8 cellular contexts compared by ENCODE assay signal in genomic region chr19:1469936-1470863, GRCh38. TPM values are rescaled to one million over a fixed set of nuclear protein-coding genes. Genes with fewer than 3 reads are reported as not detected.
DNase-seq lines count a peak whose midpoint lies in the region; ATAC-seq and TF ChIP-seq lines count a peak whose summit lies in the region.

No MANE protein-coding gene starts in this region.

- no peak overlapping the region for H3K27ac ChIP-seq in osteoblast (ENCODE audit: low read depth, low read length)
- no peak overlapping the region for H3K27ac ChIP-seq in thymus (ENCODE audit: low read depth)

- no peaks in the 10 kb centered on the region for H3K79me2 ChIP-seq in osteoblast (ENCODE audit: insufficient read depth, low read length)

- H3K4me2 ChIP-seq in osteoblast (ENCODE audit: insufficient read depth, low read length): no peak overlapping the region

- H3K27me3 ChIP-seq in osteoblast (ENCODE audit: insufficient read depth, low read length): peaks cover 68% of the 10 kb centered on the region
- H3K27me3 ChIP-seq in thymus (ENCODE audit: control insufficient read depth, insufficient read depth): peaks cover 82% of the 10 kb centered on the region

- POLR2A ChIA-PET in activated CD8-positive, alpha-beta T cell treated with anti-CD3 and anti-CD28 coated beads for 36 hours (lab: Charles Lee): interaction anchor here (0.7 to 1.2 kb wide), 3 partner anchors 12 to 119 kb away, joined by 3 read pairs; no protein-coding TSS in a partner anchor

- intact Hi-C loops in activated CD8-positive, alpha-beta T cell treated with anti-CD3 and anti-CD28 coated beads for 36 hours (cut with micrococcal nuclease): no loop called here

- peak; percentile 62 for ATAC-seq in activated CD8-positive, alpha-beta T cell treated with anti-CD3 and anti-CD28 coated beads for 36 hours
- ATAC-seq in HG03039 (IDR thresholded peaks at IDR 0.05; ENCODE audit: unreplicated experiment) (no peak), GM18867 (IDR thresholded peaks at IDR 0.05; ENCODE audit: unreplicated experiment) (no peak)

- H3K4me3 ChIP-seq in epithelial cell of esophagus (ENCODE audit: low read length): peak overlapping the region; percentile 38
- no peak overlapping the region for H3K4me3 ChIP-seq in osteoblast (ENCODE audit: insufficient read depth, low read length)
- peak overlapping the region; percentile 47 for H3K4me3 ChIP-seq in thymus (ENCODE audit: low read length)

- H3K27me3 Mint-ChIP-seq in activated CD8-positive, alpha-beta T cell treated with anti-CD3 and anti-CD28 coated beads for 36 hours: peaks cover 13% of the 10 kb centered on the region

- TF ChIP-seq CTCF in activated CD8-positive, alpha-beta T cell treated with anti-CD3 and anti-CD28 coated beads for 36 hours (IDR thresholded peaks at IDR 0.05): no peak
- TF ChIP-seq CTCF in epithelial cell of esophagus (IDR thresholded peaks at IDR 0.05; ENCODE audit: insufficient read depth, low read depth, low read length, missing control alignments): no peak
- TF ChIP-seq CTCF in osteoblast (IDR thresholded peaks at IDR 0.05; ENCODE audit: extremely low read depth, low read depth, low read length): no peak

- H3K4me1 Mint-ChIP-seq in activated CD8-positive, alpha-beta T cell treated with anti-CD3 and anti-CD28 coated beads for 36 hours (ENCODE audit: low read depth): peaks cover 11% of the 10 kb centered on the region

- 2% methylated on average over 90 of the region's 90 CpGs for WGBS in thymus

- H3K9me3 Mint-ChIP-seq in activated CD8-positive, alpha-beta T cell treated with anti-CD3 and anti-CD28 coated beads for 36 hours: no peaks in the 10 kb centered on the region

- no peaks in the 10 kb centered on the region for H3K36me3 ChIP-seq in osteoblast (ENCODE audit: insufficient read depth, low read length)
- H3K36me3 ChIP-seq in thymus (ENCODE audit: control insufficient read depth, insufficient read depth): peaks cover 10% of the 10 kb centered on the region

- DNase-seq in COLO668 (lab: John Stamatoyannopoulos, UW; ENCODE audit: unreplicated experiment): peak; percentile 47
- peak; percentile 27 for DNase-seq in NCI-H146 treated with DMSO at 0.1 percent for 48 hours (lab: John Stamatoyannopoulos, UW; ENCODE audit: unreplicated experiment)
- DNase-seq in activated CD8-positive, alpha-beta T cell treated with anti-CD3 and anti-CD28 coated beads for 36 hours: peak; percentile 79
- peak; percentile 64 for DNase-seq in epithelial cell of esophagus (ENCODE audit: low read depth)
- peak; percentile 95 for DNase-seq in osteoblast (ENCODE audit: insufficient read length, low spot score, missing footprints)

- H3K4me1 ChIP-seq in osteoblast (ENCODE audit: insufficient read depth, low read length) (no peaks in the 10 kb centered on the region), thymus (ENCODE audit: control insufficient read depth, insufficient read depth, low read length) (peaks cover 20% of the 10 kb centered on the region)

- no peak overlapping the region for H3K27ac Mint-ChIP-seq in activated CD8-positive, alpha-beta T cell treated with anti-CD3 and anti-CD28 coated beads for 36 hours

- no peak overlapping the region for H2AFZ ChIP-seq in osteoblast (ENCODE audit: low read length)

- peaks cover 74% of the 10 kb centered on the region for H4K20me1 ChIP-seq in osteoblast (ENCODE audit: insufficient read depth, low read length)

- CTCF ChIA-PET in activated CD8-positive, alpha-beta T cell treated with anti-CD3 and anti-CD28 coated beads for 36 hours (lab: Charles Lee): interaction anchor here (2.4 kb wide), 1 partner anchor 25 kb away, joined by 13 read pairs; no protein-coding TSS in a partner anchor

- H3K36me3 Mint-ChIP-seq in activated CD8-positive, alpha-beta T cell treated with anti-CD3 and anti-CD28 coated beads for 36 hours (ENCODE audit: low read depth): no peaks in the 10 kb centered on the region

- H3K4me3 Mint-ChIP-seq in activated CD8-positive, alpha-beta T cell treated with anti-CD3 and anti-CD28 coated beads for 36 hours: peak overlapping the region; percentile 58

- H3K9me3 ChIP-seq in osteoblast (ENCODE audit: low read depth, low read length) (no peaks in the 10 kb centered on the region), thymus (ENCODE audit: control insufficient read depth) (peaks cover 2% of the 10 kb centered on the region)

RNA-seq across cellular contexts. Expression of gene C19orf25, which starts 8.8 kb away (rescaled TPM):
- total RNA-seq in activated CD8-positive, alpha-beta T cell treated with anti-CD3 and anti-CD28 coated beads for 36 hours: 10 to 100 TPM; 21.3 to 21.5 TPM
- 28.9 and 30.0 TPM in 2 replicates for total RNA-seq in osteoblast
- 38.1 TPM for polyA plus RNA-seq in thymus

RNA-seq across cellular contexts. Expression of gene PCSK4, which starts 19.9 kb away (rescaled TPM):
- total RNA-seq in activated CD8-positive, alpha-beta T cell treated with anti-CD3 and anti-CD28 coated beads for 36 hours: 1 to 10 TPM; 4.4 to 4.7 TPM
- total RNA-seq in osteoblast: 1.4 and 2.4 TPM in 2 replicates
- 11.5 TPM for polyA plus RNA-seq in thymus

RNA-seq across cellular contexts. Expression of gene APC2, which starts 20.3 kb away (rescaled TPM):
- total RNA-seq in activated CD8-positive, alpha-beta T cell treated with anti-CD3 and anti-CD28 coated beads for 36 hours: under 1 TPM; 0.07 to 0.29 TPM
- total RNA-seq in osteoblast: 0.29 and 0.36 TPM in 2 replicates
- polyA plus RNA-seq in thymus: 0.11 TPM

RNA-seq across cellular contexts. Expression of gene REEP6, which starts 20.8 kb away (rescaled TPM):
- total RNA-seq in activated CD8-positive, alpha-beta T cell treated with anti-CD3 and anti-CD28 coated beads for 36 hours: 1 to 10 TPM; 2.0 to 2.4 TPM
- 1.2 and 1.8 TPM in 2 replicates for total RNA-seq in osteoblast
- 1.9 TPM for polyA plus RNA-seq in thymus

RNA-seq across cellular contexts. Expression of gene RPS15, which starts 32.0 kb away (rescaled TPM):
- 1,000 to 10,000 TPM; 1,854 to 1,879 TPM for total RNA-seq in activated CD8-positive, alpha-beta T cell treated with anti-CD3 and anti-CD28 coated beads for 36 hours
- 304 and 318 TPM in 2 replicates for total RNA-seq in osteoblast
- polyA plus RNA-seq in thymus: 3,095 TPM

Comparison
In these comparisons a context has a peak if more than half of its experiments do, and no peak if none do; other contexts are left out.
1. DNase-seq: peak in every context shown above with its lines; median percentile 95 in osteoblast; 79 in activated CD8-positive, alpha-beta T cell treated with anti-CD3 and anti-CD28 coated beads for 36 hours; 64 in epithelial cell of esophagus; 47 in COLO668; 27 in NCI-H146 treated with DMSO at 0.1 percent for 48 hours.